8 cellular contexts compared by ENCODE assay signal in the genomic region with DNA sequence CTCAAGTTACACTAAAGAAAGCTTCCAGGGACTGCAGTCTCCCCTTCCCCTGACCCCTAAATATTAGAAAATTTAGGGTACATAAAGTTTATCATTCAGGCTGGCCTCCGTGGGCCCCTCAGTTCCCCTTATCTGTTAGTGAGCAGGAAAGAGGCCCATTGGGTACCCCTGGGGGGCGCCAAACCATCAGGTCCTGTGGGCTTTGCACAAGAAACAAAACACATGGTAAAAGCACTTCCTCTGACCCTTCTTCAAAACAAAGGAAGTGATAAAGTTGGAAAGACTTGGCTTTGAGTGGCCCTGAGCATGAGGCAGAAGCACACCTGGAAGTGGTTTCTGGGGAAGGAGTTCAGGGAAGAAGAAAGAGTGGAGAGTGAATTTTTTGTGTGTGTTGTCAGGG.
DNase-seq lines count a peak whose midpoint lies in the region; ATAC-seq, FAIRE-seq and TF ChIP-seq lines count a peak whose summit lies in the region.

No MANE protein-coding gene starts in this region.

- no peak overlapping the region for H2AK5ac ChIP-seq in mesenchymal stem cell (ENCODE audit: low read length, severe bottlenecking)

- no peaks in the 10 kb centered on the region for H3K36me3 ChIP-seq in keratinocyte (ENCODE audit: control insufficient read depth in 2 of 2, extremely low read depth in 1 of 2, insufficient read depth in 2 of 2, low read length in 2 of 2)
- no peaks in the 10 kb centered on the region for H3K36me3 ChIP-seq in mesenchymal stem cell (ENCODE audit: control insufficient read depth in 1 of 2, insufficient read depth in 2 of 2, low read depth in 1 of 2, low read length in 2 of 2)

- no peak for FAIRE-seq in keratinocyte (lab: Jason Lieb, UNC)

- no peak overlapping the region for H4K8ac ChIP-seq in mesenchymal stem cell (ENCODE audit: low read length)

- TF ChIP-seq CTCF in VCaP (conservative IDR thresholded peaks at IDR 0.05) (0 out of 2 replicates have a peak, but pooled peaks have one; percentile 19), keratinocyte (optimal IDR thresholded peaks at IDR 0.05 in 1 of 3, IDR thresholded peaks at IDR 0.05 in 1 of 3, conservative IDR thresholded peaks at IDR 0.05 in 1 of 3; ENCODE audit: extremely low read depth in 1 of 3, insufficient read depth in 2 of 3, low read length in 3 of 3) (peak; percentile 14 to 31 (median 28))

- dilution Hi-C loops in keratinocyte (cut with MboI; ENCODE audit: extremely low pct_ligation_motif_present, low sequenced_read_pairs) = no loop called here

- H4K91ac ChIP-seq in mesenchymal stem cell (ENCODE audit: low read length) = no peak overlapping the region

- TF ChIP-seq RAD21 in Ishikawa (IDR thresholded peaks at IDR 0.05; ENCODE audit: low read depth) = peak; percentile 75

- no peaks in the 10 kb centered on the region for H3K79me2 ChIP-seq in keratinocyte (ENCODE audit: control insufficient read depth, insufficient read depth, low read length)

- no peak overlapping the region for H3K18ac ChIP-seq in mesenchymal stem cell (ENCODE audit: low read depth in 1 of 2, low read length in 2 of 2)

- ATAC-seq in HG02588 (IDR thresholded peaks at IDR 0.05; ENCODE audit: unreplicated experiment) = no peak

- no peaks in the 10 kb centered on the region for H3K79me1 ChIP-seq in mesenchymal stem cell (replicated peaks; ENCODE audit: low read length, poor library complexity, severe bottlenecking)

- H3K9me3 ChIP-seq in keratinocyte (ENCODE audit: control insufficient read depth, low read depth, low read length) (no peaks in the 10 kb centered on the region), mesenchymal stem cell (ENCODE audit: control insufficient read depth, low read length) (no peaks in the 10 kb centered on the region)

- H2BK5ac ChIP-seq in mesenchymal stem cell (ENCODE audit: low read depth, low read length, poor library complexity, severe bottlenecking) = no peak overlapping the region

- no peak overlapping the region for H2BK120ac ChIP-seq in mesenchymal stem cell (ENCODE audit: low read depth, low read length)

- no peaks in the 10 kb centered on the region for H4K20me1 ChIP-seq in keratinocyte (ENCODE audit: control insufficient read depth, extremely low read depth, insufficient read depth, low read length)

- H3K4me2 ChIP-seq in keratinocyte (ENCODE audit: control insufficient read depth, extremely low read depth, insufficient read depth, low read depth, low read length) (no peak overlapping the region), mesenchymal stem cell (ENCODE audit: low read length, poor library complexity, severe bottlenecking) (no peak overlapping the region)

- 44% methylated on average over 2 of the region's 2 CpGs for WGBS in mesenchymal stem cell

- no peaks in the 10 kb centered on the region for H3K4me1 ChIP-seq in keratinocyte (ENCODE audit: control insufficient read depth, extremely low read depth, insufficient read depth, low read length)
- no peaks in the 10 kb centered on the region for H3K4me1 ChIP-seq in mesenchymal stem cell (ENCODE audit: control insufficient read depth, insufficient read depth, low read depth, low read length)

- no peak overlapping the region for H3K23ac ChIP-seq in mesenchymal stem cell (ENCODE audit: low read length in 2 of 2)

- H3K27ac ChIP-seq in VCaP = no peak overlapping the region
- no peak overlapping the region for H3K27ac ChIP-seq in keratinocyte (ENCODE audit: control insufficient read depth, insufficient read depth, low read length)
- no peak overlapping the region for H3K27ac ChIP-seq in mesenchymal stem cell (ENCODE audit: low read length, poor library complexity, severe bottlenecking)

- H3K4me3 ChIP-seq in keratinocyte (ENCODE audit: control insufficient read depth in 2 of 3, extremely low read depth in 1 of 3, insufficient read depth in 2 of 3, low read depth in 1 of 3, low read length in 3 of 3) (no peak overlapping the region), mesenchymal stem cell (ENCODE audit: insufficient read depth in 1 of 2, low read depth in 1 of 2, low read length in 2 of 2) (no peak overlapping the region)

- H3K4ac ChIP-seq in mesenchymal stem cell (ENCODE audit: low read depth in 1 of 2, low read length in 2 of 2) = no peak overlapping the region

- H3K27me3 ChIP-seq in keratinocyte (ENCODE audit: control insufficient read depth, extremely low read depth, insufficient read depth, low read length) (no peaks in the 10 kb centered on the region), mesenchymal stem cell (ENCODE audit: control insufficient read depth in 1 of 2, insufficient read depth in 1 of 2, low read length in 2 of 2) (no peaks in the 10 kb centered on the region)

- no peak overlapping the region for H2BK15ac ChIP-seq in mesenchymal stem cell (ENCODE audit: low read depth, poor library complexity, severe bottlenecking)

- peak; percentile 28 for DNase-seq in ELR (ENCODE audit: low read depth)
- DNase-seq in keratinocyte (ENCODE audit: low read depth, low spot score) = no peak
- no peak for DNase-seq in activated CD4-positive, CD25-positive, alpha-beta regulatory T cell (lab: John Stamatoyannopoulos, UW)
- no peak for DNase-seq in mesenchymal stem cell
- DNase-seq in KG1 (lab: John Stamatoyannopoulos, UW) = no peak

- H3K9me1 ChIP-seq in keratinocyte (ENCODE audit: control insufficient read depth, extremely low read depth, insufficient read depth, low read length) = no peaks in the 10 kb centered on the region

- no peak for TF ChIP-seq EP300 in Ishikawa (IDR thresholded peaks at IDR 0.05; ENCODE audit: borderline replicate concordance)

- H3K14ac ChIP-seq in mesenchymal stem cell (ENCODE audit: low read length in 2 of 2) = no peak overlapping the region

- no peak overlapping the region for H2BK12ac ChIP-seq in mesenchymal stem cell (ENCODE audit: low read length in 2 of 2)

- H3K9ac ChIP-seq in keratinocyte (ENCODE audit: control insufficient read depth, extremely low read depth, insufficient read depth, low read length) (no peak overlapping the region), mesenchymal stem cell (ENCODE audit: low read length) (no peak overlapping the region)

- H2AFZ ChIP-seq in keratinocyte (ENCODE audit: control insufficient read depth, low read length) (no peak overlapping the region), mesenchymal stem cell (ENCODE audit: low read depth, low read length) (no peak overlapping the region)

TF ChIP-seq in Ishikawa, 13 proteins besides CTCF, POLR2A, EP300 and RAD21:
- TF ChIP-seq YY1 (IDR thresholded peaks at IDR 0.05; ENCODE audit: low read depth) (no peak), EGR1 (IDR thresholded peaks at IDR 0.05) (no peak), CEBPB (IDR thresholded peaks at IDR 0.05) (peak; percentile 74)
- TF ChIP-seq, protein P1, sequence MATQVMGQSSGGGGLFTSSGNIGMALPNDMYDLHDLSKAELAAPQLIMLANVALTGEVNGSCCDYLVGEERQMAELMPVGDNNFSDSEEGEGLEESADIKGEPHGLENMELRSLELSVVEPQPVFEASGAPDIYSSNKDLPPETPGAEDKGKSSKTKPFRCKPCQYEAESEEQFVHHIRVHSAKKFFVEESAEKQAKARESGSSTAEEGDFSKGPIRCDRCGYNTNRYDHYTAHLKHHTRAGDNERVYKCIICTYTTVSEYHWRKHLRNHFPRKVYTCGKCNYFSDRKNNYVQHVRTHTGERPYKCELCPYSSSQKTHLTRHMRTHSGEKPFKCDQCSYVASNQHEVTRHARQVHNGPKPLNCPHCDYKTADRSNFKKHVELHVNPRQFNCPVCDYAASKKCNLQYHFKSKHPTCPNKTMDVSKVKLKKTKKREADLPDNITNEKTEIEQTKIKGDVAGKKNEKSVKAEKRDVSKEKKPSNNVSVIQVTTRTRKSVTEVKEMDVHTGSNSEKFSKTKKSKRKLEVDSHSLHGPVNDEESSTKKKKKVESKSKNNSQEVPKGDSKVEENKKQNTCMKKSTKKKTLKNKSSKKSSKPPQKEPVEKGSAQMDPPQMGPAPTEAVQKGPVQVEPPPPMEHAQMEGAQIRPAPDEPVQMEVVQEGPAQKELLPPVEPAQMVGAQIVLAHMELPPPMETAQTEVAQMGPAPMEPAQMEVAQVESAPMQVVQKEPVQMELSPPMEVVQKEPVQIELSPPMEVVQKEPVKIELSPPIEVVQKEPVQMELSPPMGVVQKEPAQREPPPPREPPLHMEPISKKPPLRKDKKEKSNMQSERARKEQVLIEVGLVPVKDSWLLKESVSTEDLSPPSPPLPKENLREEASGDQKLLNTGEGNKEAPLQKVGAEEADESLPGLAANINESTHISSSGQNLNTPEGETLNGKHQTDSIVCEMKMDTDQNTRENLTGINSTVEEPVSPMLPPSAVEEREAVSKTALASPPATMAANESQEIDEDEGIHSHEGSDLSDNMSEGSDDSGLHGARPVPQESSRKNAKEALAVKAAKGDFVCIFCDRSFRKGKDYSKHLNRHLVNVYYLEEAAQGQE (IDR thresholded peaks at IDR 0.05; ENCODE audit: low read depth) = no peak
